In genomic region chr6:41683460-41684310, GRCh38 we compare ENCODE assay signal across 8 cellular contexts. TPM values are rescaled to one million over a fixed set of nuclear protein-coding genes. Genes with fewer than 3 reads are reported as not detected.
DNase-seq lines count a peak whose midpoint lies in the region; ATAC-seq and TF ChIP-seq lines count a peak whose summit lies in the region.

No MANE protein-coding gene starts in this region.

- H3K36me3 Mint-ChIP-seq in activated T-cell treated with anti-CD3 and anti-CD28 coated beads, Interleukin-2, amount 50 U/mL, for 24 hours (ENCODE audit: low read depth), result peaks cover 23% of the 10 kb centered on the region

- DNase-seq in OCI-M1 (lab: John Stamatoyannopoulos, UW) (peak; percentile 82), esophagus muscularis mucosa (ENCODE audit: extremely low spot score) (peak; percentile 95)
- peak; percentile 88 for DNase-seq in activated T-cell treated with anti-CD3 and anti-CD28 coated beads, Interleukin-2, amount 50 U/mL, for 24 hours
- peak; percentile 87 for DNase-seq in stimulated activated CD8-positive, alpha-beta memory T cell treated with anti-CD3 and anti-CD28 coated beads, Interleukin-4, amount 100 ng/mL, for 48 hours

- H3K4me3 ChIP-seq in ACC112 (ENCODE audit: low read depth, low read length) (peak overlapping the region; percentile 61), esophagus muscularis mucosa (peak overlapping the region; percentile 50 to 62 (median 54)), muscle layer of duodenum (ENCODE audit: low read depth in 1 of 2, low read length in 2 of 2) (peak overlapping the region; percentile 53 to 66)

- H3K9me3 Mint-ChIP-seq in activated T-cell treated with anti-CD3 and anti-CD28 coated beads, Interleukin-2, amount 50 U/mL, for 24 hours, result no peaks in the 10 kb centered on the region

- H3K27me3 ChIP-seq in ACC112 (ENCODE audit: insufficient read depth, low read length), result no peaks in the 10 kb centered on the region
- H3K27me3 ChIP-seq in esophagus muscularis mucosa, result no peaks in the 10 kb centered on the region
- H3K27me3 ChIP-seq in muscle layer of duodenum (ENCODE audit: low read depth, low read length), result no peaks in the 10 kb centered on the region

- H3K4me1 ChIP-seq in ACC112 (ENCODE audit: control insufficient read depth, insufficient read depth, low read length, unreplicated experiment) (no peaks in the 10 kb centered on the region), esophagus muscularis mucosa (peaks cover 18 to 27% (median 22%) of the 10 kb centered on the region in 4 donors), muscle layer of duodenum (ENCODE audit: control insufficient read depth in 1 of 2, insufficient read depth in 2 of 2, low read length in 2 of 2) (peaks cover 0 to 29% of the 10 kb centered on the region in 2 donors)

- peaks cover 16% of the 10 kb centered on the region for H3K4me1 Mint-ChIP-seq in activated T-cell treated with anti-CD3 and anti-CD28 coated beads, Interleukin-2, amount 50 U/mL, for 24 hours (ENCODE audit: low read depth)

- TF ChIP-seq CTCF in esophagus muscularis mucosa (IDR thresholded peaks at IDR 0.05), result peak in 2 of 3 experiments; percentile 89 to 94

- peak overlapping the region; percentile 78 for H3K4me3 Mint-ChIP-seq in activated T-cell treated with anti-CD3 and anti-CD28 coated beads, Interleukin-2, amount 50 U/mL, for 24 hours

- H3K27ac ChIP-seq in ACC112 (ENCODE audit: low read depth, low read length) (no peak overlapping the region), esophagus muscularis mucosa (replicated peaks in 1 of 4) (peak overlapping the region; percentile 56 to 71 (median 62)), muscle layer of duodenum (ENCODE audit: low read length) (no peak overlapping the region)

- WGBS in esophagus muscularis mucosa, result 14% methylated on average over 4 of the region's 43 CpGs

- H2AFZ ChIP-seq in ACC112 (ENCODE audit: low read length, unreplicated experiment), result peak overlapping the region; percentile 66

- no peaks in the 10 kb centered on the region for H3K9me3 ChIP-seq in esophagus muscularis mucosa
- no peaks in the 10 kb centered on the region for H3K9me3 ChIP-seq in muscle layer of duodenum (ENCODE audit: control insufficient read depth in 1 of 2, low read length in 2 of 2)

- H3K27ac Mint-ChIP-seq in activated T-cell treated with anti-CD3 and anti-CD28 coated beads, Interleukin-2, amount 50 U/mL, for 24 hours, result peak overlapping the region; percentile 90

- H3K27me3 Mint-ChIP-seq in activated T-cell treated with anti-CD3 and anti-CD28 coated beads, Interleukin-2, amount 50 U/mL, for 24 hours, result no peaks in the 10 kb centered on the region

- intact Hi-C loops in esophagus muscularis mucosa (cut with DNase I), result loop anchor here (1.0 to 10.0 kb wide), 4 partner anchors 80 to 315 kb away; no protein-coding TSS in a partner anchor

- H3K79me2 ChIP-seq in ACC112 (ENCODE audit: control insufficient read depth, insufficient read depth, low read length, unreplicated experiment), result no peaks in the 10 kb centered on the region

- ATAC-seq in GM18861 (IDR thresholded peaks at IDR 0.05; ENCODE audit: unreplicated experiment), result peak; percentile 48
- peak; percentile 45 for ATAC-seq in HG03442 (IDR thresholded peaks at IDR 0.05; ENCODE audit: unreplicated experiment)

- no peak for TF ChIP-seq EP300 in esophagus muscularis mucosa (IDR thresholded peaks at IDR 0.05)

- H3K36me3 ChIP-seq in ACC112 (ENCODE audit: insufficient read depth, low read length) (no peaks in the 10 kb centered on the region), esophagus muscularis mucosa (peaks cover 27 to 47% (median 45%) of the 10 kb centered on the region in 4 donors), muscle layer of duodenum (ENCODE audit: control insufficient read depth in 1 of 2, insufficient read depth in 2 of 2, low read length in 2 of 2) (peaks cover 17 to 39% of the 10 kb centered on the region in 2 donors)

- no peak for TF ChIP-seq POLR2A in esophagus muscularis mucosa (IDR thresholded peaks at IDR 0.05; ENCODE audit: low read depth)

RNA-seq across cellular contexts. Expression of gene MDFI, which starts 45.4 kb away (rescaled TPM):
- 1 to 10 TPM in 3 of 4 donors, under 1 TPM in 1; 0.83 to 4.6 (median 3.5) TPM for total RNA-seq in esophagus muscularis mucosa

RNA-seq across cellular contexts. Expression of gene TFEB, which starts 51.7 kb away (rescaled TPM):
- total RNA-seq in esophagus muscularis mucosa, result 10 to 100 TPM; 24.2 to 46.7 (median 33.1) TPM

Comparison
In these comparisons a context has a peak if more than half of its experiments do, and no peak if none do; other contexts are left out.
1. H3K27ac ChIP-seq: peak in esophagus muscularis mucosa (4 of 4); none in ACC112 (single experiment) and muscle layer of duodenum (single experiment).
2. Peak in every context shown above with its lines, with median percentiles within 50 percentile points of each other: H3K4me3 ChIP-seq and DNase-seq.